In the genomic region with DNA sequence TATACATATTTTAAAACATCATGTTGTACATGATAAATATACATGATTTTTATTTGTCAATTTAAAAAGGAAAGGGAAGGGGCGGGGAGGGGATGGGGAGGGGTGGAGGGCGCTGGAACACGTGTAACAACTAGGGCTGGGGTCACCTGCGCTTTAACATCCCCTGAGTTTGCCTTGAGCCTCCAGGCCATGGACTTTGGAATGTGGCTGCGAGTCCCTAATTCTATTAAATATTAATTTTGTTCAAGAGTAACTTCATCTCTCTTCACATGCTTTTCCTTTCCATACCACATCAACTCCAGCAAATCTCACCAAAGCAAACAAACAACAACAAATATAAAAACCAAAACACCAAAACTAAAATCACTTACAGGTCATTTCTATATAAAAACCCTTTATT, we compare ENCODE assay signal across 1 cellular context.
A peak's percentile ranks its signal among the peaks of the same experiment; 100 is the strongest.
TF ChIP-seq lines count a peak whose summit lies in the region.

No MANE protein-coding gene starts in this region.

TF ChIP-seq in HepG2, 621 proteins besides CTCF, POLR2A, EP300 and RAD21:
- no peak for TF ChIP-seq PITX1 (CRISPR knock-in tag; IDR thresholded peaks at IDR 0.05)
- TF ChIP-seq SMARCE1 (IDR thresholded peaks at IDR 0.05; ENCODE audit: borderline replicate concordance): no peak
- TF ChIP-seq EED (CRISPR knock-in tag; IDR thresholded peaks at IDR 0.05): no peak
- no peak for TF ChIP-seq ZSCAN29 (CRISPR knock-in tag; conservative IDR thresholded peaks at IDR 0.05)
- TF ChIP-seq SALL1 (CRISPR knock-in tag; IDR thresholded peaks at IDR 0.05): peak; percentile 54
- TF ChIP-seq, protein P1, sequence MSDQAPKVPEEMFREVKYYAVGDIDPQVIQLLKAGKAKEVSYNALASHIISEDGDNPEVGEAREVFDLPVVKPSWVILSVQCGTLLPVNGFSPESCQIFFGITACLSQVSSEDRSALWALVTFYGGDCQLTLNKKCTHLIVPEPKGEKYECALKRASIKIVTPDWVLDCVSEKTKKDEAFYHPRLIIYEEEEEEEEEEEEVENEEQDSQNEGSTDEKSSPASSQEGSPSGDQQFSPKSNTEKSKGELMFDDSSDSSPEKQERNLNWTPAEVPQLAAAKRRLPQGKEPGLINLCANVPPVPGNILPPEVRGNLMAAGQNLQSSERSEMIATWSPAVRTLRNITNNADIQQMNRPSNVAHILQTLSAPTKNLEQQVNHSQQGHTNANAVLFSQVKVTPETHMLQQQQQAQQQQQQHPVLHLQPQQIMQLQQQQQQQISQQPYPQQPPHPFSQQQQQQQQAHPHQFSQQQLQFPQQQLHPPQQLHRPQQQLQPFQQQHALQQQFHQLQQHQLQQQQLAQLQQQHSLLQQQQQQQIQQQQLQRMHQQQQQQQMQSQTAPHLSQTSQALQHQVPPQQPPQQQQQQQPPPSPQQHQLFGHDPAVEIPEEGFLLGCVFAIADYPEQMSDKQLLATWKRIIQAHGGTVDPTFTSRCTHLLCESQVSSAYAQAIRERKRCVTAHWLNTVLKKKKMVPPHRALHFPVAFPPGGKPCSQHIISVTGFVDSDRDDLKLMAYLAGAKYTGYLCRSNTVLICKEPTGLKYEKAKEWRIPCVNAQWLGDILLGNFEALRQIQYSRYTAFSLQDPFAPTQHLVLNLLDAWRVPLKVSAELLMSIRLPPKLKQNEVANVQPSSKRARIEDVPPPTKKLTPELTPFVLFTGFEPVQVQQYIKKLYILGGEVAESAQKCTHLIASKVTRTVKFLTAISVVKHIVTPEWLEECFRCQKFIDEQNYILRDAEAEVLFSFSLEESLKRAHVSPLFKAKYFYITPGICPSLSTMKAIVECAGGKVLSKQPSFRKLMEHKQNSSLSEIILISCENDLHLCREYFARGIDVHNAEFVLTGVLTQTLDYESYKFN (CRISPR knock-in tag; conservative IDR thresholded peaks at IDR 0.05): peak; percentile 20; the same call in 1 of the 2 replicates
- TF ChIP-seq PRMT3 (CRISPR knock-in tag; IDR thresholded peaks at IDR 0.05; ENCODE audit: borderline replicate concordance, low read depth): no peak
- TF ChIP-seq HNF4G (IDR thresholded peaks at IDR 0.05; ENCODE audit: borderline replicate concordance, low read depth, low read length): peak; percentile 8; the same call in 1 of the 2 replicates
- no peak for TF ChIP-seq HNF4G (CRISPR knock-in tag; IDR thresholded peaks at IDR 0.05; ENCODE audit: borderline replicate concordance, low read depth)
- no peak for TF ChIP-seq KLF9 (CRISPR knock-in tag; IDR thresholded peaks at IDR 0.05; ENCODE audit: low read depth)
- peak; percentile 68 for TF ChIP-seq HNF4A (CRISPR knock-in tag; IDR thresholded peaks at IDR 0.05)
- no peak for TF ChIP-seq HMG20A (CRISPR knock-in tag; IDR thresholded peaks at IDR 0.05; ENCODE audit: borderline replicate concordance)
- TF ChIP-seq ZNF720 (CRISPR knock-in tag; IDR thresholded peaks at IDR 0.05): no peak
- no peak for TF ChIP-seq ZNF256 (CRISPR knock-in tag; conservative IDR thresholded peaks at IDR 0.05)
- TF ChIP-seq RBFOX2 (IDR thresholded peaks at IDR 0.05; ENCODE audit: low read depth, low read length): no peak
- TF ChIP-seq NCOR1 (IDR thresholded peaks at IDR 0.05; ENCODE audit: borderline replicate concordance, low read length): 0 out of 2 replicates have a peak, but pooled peaks have one; percentile 31
- TF ChIP-seq HIVEP1 (CRISPR knock-in tag; IDR thresholded peaks at IDR 0.05): no peak
- TF ChIP-seq ARID5B (CRISPR knock-in tag; IDR thresholded peaks at IDR 0.05): 0 out of 2 replicates have a peak, but pooled peaks have one; percentile 26
